1 cellular context compared by ENCODE assay signal in the genomic region with DNA sequence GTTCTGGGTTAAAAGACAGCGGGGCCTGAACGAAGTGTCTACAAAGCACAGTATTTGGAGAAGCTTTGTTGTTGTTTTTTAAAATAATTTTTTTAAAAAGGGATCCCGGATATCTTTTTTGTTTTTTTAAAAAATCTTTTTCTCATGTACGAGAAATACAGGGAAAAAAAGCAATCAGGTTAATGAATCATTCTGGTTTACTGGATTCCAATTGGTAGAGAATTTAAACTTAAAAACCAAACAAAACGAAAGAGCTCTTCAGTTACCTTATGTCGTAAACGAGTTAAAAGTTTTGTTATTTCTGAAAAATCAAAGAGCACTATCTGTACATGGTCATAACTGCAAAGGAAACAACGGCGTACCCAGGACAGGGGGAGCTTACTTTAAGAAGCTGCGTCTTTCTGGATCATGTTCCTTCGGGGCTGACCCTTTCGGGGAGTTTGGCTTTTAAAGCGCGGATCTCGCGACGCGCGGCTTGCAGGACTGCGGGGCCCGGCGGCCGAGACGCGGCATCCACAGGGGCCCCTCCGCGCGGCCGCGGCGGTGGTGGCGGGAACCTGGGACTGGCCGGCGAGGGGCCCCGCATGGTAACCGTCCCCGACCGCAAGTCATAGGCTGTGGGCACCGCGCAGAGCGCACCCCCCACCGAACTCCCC.
TF ChIP-seq lines count a peak whose summit lies in the region.

No MANE protein-coding gene starts in this region.

TF ChIP-seq in SK-N-SH treated with all-trans-retinoic acid at 6 μM for 48 hours, 23 proteins besides CTCF, POLR2A, EP300 and RAD21 (continued from another document):
- TF ChIP-seq, protein P1, sequence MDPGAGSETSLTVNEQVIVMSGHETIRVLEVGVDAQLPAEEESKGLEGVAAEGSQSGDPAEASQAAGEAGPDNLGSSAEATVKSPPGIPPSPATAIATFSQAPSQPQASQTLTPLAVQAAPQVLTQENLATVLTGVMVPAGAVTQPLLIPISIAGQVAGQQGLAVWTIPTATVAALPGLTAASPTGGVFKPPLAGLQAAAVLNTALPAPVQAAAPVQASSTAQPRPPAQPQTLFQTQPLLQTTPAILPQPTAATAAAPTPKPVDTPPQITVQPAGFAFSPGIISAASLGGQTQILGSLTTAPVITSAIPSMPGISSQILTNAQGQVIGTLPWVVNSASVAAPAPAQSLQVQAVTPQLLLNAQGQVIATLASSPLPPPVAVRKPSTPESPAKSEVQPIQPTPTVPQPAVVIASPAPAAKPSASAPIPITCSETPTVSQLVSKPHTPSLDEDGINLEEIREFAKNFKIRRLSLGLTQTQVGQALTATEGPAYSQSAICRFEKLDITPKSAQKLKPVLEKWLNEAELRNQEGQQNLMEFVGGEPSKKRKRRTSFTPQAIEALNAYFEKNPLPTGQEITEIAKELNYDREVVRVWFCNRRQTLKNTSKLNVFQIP (CRISPR knock-in tag; IDR thresholded peaks at IDR 0.05; ENCODE audit: borderline replicate concordance, low read depth), result no peak
- no peak for TF ChIP-seq ZNF8 (CRISPR knock-in tag; IDR thresholded peaks at IDR 0.05)
